In the genomic region with DNA sequence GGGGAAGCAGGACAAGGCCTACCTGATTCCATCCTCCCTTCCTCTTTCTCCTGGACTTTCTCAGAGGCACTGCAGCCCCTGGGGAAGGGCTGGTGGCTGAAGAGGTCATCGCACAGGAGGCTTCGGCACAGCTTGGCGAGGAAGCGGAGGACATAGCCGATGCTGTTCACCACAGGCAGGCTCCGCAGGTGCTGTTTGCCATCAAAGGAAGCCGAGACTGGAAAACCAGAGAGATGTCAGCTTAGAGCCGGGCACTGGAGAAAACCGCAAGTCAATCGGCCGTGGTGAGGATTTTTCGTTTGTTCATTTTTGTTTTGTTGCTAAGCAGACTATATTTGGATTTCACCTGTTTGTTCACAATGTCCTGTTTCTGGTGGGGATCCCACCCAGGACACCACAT, we compare ENCODE assay signal across 23 cellular contexts.
"Had no signal": no experiment of that assay in that cellular context is flagged by ENCODE, and none has a peak within 500 bp of the region (broad histone marks: within the 10 kb centered on the region; RNA-seq: fewer than 3 reads in every experiment).

No MANE protein-coding gene starts in this region.

- ATAC-seq: gastrocnemius medialis; left ventricle myocardium superior; lower lobe of right lung; sciatic nerve; stimulated activated naive CD8-positive, alpha-beta T cell treated with anti-CD3 and anti-CD28 coated beads, Interleukin-15, amount 100 ng/mL, for 72 hours; upper lobe of right lung had no signal

- H3K4me3 Mint-ChIP-seq: dendritic cell treated with granulocyte-macrophage colony-stimulating factor and Interleukin-4, amounts not matched to agents 40 ng/mL and 50 ng/mL, for 4 days; naive B cell; stimulated activated naive CD8-positive, alpha-beta T cell treated with anti-CD3 and anti-CD28 coated beads, Interleukin-15, amount 100 ng/mL, for 72 hours had no signal

- H3K9me3 ChIP-seq: colonic mucosa, esophagus squamous epithelium, gastrocnemius medialis, lower lobe of right lung, suprapubic skin, transverse colon, upper lobe of right lung, uterus had no signal

- H3K27me3 Mint-ChIP-seq: dendritic cell treated with granulocyte-macrophage colony-stimulating factor and Interleukin-4, amounts not matched to agents 40 ng/mL and 50 ng/mL, for 4 days; naive B cell; stimulated activated naive CD8-positive, alpha-beta T cell treated with anti-CD3 and anti-CD28 coated beads, Interleukin-15, amount 100 ng/mL, for 72 hours had no signal

- H3K9me3 Mint-ChIP-seq: dendritic cell treated with granulocyte-macrophage colony-stimulating factor and Interleukin-4, amounts not matched to agents 40 ng/mL and 50 ng/mL, for 4 days; naive B cell; stimulated activated naive CD8-positive, alpha-beta T cell treated with anti-CD3 and anti-CD28 coated beads, Interleukin-15, amount 100 ng/mL, for 72 hours had no signal

- H3K4me1 ChIP-seq: colonic mucosa, esophagus squamous epithelium, gastrocnemius medialis, lower lobe of right lung, parathyroid adenoma, suprapubic skin, upper lobe of right lung, uterus had no signal

- H3K27me3 ChIP-seq: colonic mucosa, gastrocnemius medialis, suprapubic skin, transverse colon, upper lobe of right lung, uterus had no signal

- DNase-seq: colonic mucosa; effector CD8-positive, alpha-beta T cell; esophagus squamous epithelium; gastrocnemius medialis; head of caudate nucleus; left ventricle myocardium superior; lower lobe of right lung; naive B cell; stimulated activated CD4-positive, alpha-beta T cell treated with anti-CD3 and anti-CD28 coated beads, Interleukin-12 subunit alpha, Interleukin-12 subunit beta, amount 100 ng/mL, for 4 hours; stimulated activated CD4-positive, alpha-beta T cell treated with anti-CD3 and anti-CD28 coated beads, Interleukin-1b, Interleukin-23, amount 100 ng/mL, for 48 hours; stimulated activated CD4-positive, alpha-beta T cell treated with anti-CD3 and anti-CD28 coated beads, Interleukin-4, amount 100 ng/mL, for 1 hour; stimulated activated CD8-positive, alpha-beta memory T cell treated with anti-CD3 and anti-CD28 coated beads, Interleukin-4, amount 100 ng/mL, for 48 hours; stimulated activated naive CD4-positive, alpha-beta T cell; stimulated activated naive CD8-positive, alpha-beta T cell treated with anti-CD3 and anti-CD28 coated beads, Interleukin-15, amount 100 ng/mL, for 72 hours; transverse colon; upper lobe of right lung; uterus had no signal

- H3K36me3 ChIP-seq: colonic mucosa, esophagus squamous epithelium, gastrocnemius medialis, lower lobe of right lung, suprapubic skin, transverse colon, upper lobe of right lung, uterus had no signal

- H3K4me3 ChIP-seq: colonic mucosa, esophagus squamous epithelium, gastrocnemius medialis, lower lobe of right lung, smooth muscle cell, suprapubic skin, transverse colon, upper lobe of right lung, uterus had no signal

- H3K27ac ChIP-seq: colonic mucosa, esophagus squamous epithelium, gastrocnemius medialis, lower lobe of right lung, parathyroid adenoma, suprapubic skin, transverse colon, upper lobe of right lung, uterus had no signal

- H3K27ac Mint-ChIP-seq: dendritic cell treated with granulocyte-macrophage colony-stimulating factor and Interleukin-4, amounts not matched to agents 40 ng/mL and 50 ng/mL, for 4 days; progenitor cell of endocrine pancreas had no signal
